18 cellular contexts compared by ENCODE assay signal in the genomic region with DNA sequence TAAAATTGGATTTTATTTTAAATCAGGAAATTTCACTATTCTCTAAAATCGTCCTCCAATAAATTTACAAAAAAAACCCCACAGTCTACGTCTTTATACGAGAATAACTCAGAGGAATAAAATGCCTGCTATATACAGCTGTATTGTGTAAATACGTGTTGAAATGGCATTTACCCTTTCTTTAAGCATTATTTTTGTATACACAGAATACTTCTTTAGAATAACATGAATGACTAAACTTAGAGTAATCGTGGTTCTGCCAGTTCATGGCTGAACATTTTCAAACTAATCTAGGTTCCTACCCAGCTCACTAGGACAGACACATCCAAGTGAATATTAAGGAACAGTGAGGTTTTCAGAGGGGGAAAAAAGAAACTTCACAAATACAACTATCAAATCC. TPM values are rescaled to one million over a fixed set of nuclear protein-coding genes. Genes with fewer than 3 reads are reported as not detected.
DNase-seq lines count a peak whose midpoint lies in the region; ATAC-seq and TF ChIP-seq lines count a peak whose summit lies in the region.
"Had no signal": no experiment of that assay in that cellular context is flagged by ENCODE, and none has a peak within 500 bp of the region (broad histone marks: within the 10 kb centered on the region; RNA-seq: fewer than 3 reads in every experiment).

No MANE protein-coding gene starts in this region.

- H3K4me3 Mint-ChIP-seq in T-helper 17 cell (no peak overlapping the region), neural crest cell (peak overlapping the region; percentile 88)
- H3K4me3 Mint-ChIP-seq in naive thymus-derived CD8-positive, alpha-beta T cell: no peak overlapping the region

- H3K9me3 ChIP-seq in T-helper 17 cell (ENCODE audit: control insufficient read depth, low read length, poor library complexity, severe bottlenecking): no peaks in the 10 kb centered on the region
- no peaks in the 10 kb centered on the region for H3K9me3 ChIP-seq in transverse colon

- in situ Hi-C loops in transverse colon (cut with MboI; ENCODE audit: low pct_ligation_motif_present in 1 of 4, low pct_unique_long_range_greater_than_20kb in 1 of 4, low sequenced_read_pairs in 3 of 4): loop anchor here in 1 of 4 donors (25.0 kb wide), 1 partner anchor 405 kb away; a partner anchor contains a TSS

- no peaks in the 10 kb centered on the region for H3K27me3 Mint-ChIP-seq in T-helper 17 cell
- H3K27me3 Mint-ChIP-seq in neural crest cell (ENCODE audit: low read depth): no peaks in the 10 kb centered on the region
- no peaks in the 10 kb centered on the region for H3K27me3 Mint-ChIP-seq in naive thymus-derived CD8-positive, alpha-beta T cell

- peaks cover 34% of the 10 kb centered on the region for H3K4me1 Mint-ChIP-seq in T-helper 17 cell
- peaks cover 64% of the 10 kb centered on the region for H3K4me1 Mint-ChIP-seq in neural crest cell
- peaks cover 30 to 55% (median 45%) of the 10 kb centered on the region in 4 donors for H3K4me1 Mint-ChIP-seq in naive thymus-derived CD8-positive, alpha-beta T cell

- no peak for TF ChIP-seq POLR2A in transverse colon (IDR thresholded peaks at IDR 0.05)

- DNase-seq in HCEC 1CT (peak; percentile 71), T-helper 17 cell (no peak), dorsolateral prefrontal cortex (no peak), neural crest cell (ENCODE audit: low read depth, low spot score) (no peak), NCI-H187 (lab: John Stamatoyannopoulos, UW) (no peak), ureter (ENCODE audit: low spot score) (no peak), transverse colon (no peak)
- DNase-seq in naive thymus-derived CD8-positive, alpha-beta T cell: no peak
- DNase-seq: C1 segment of cervical spinal cord, DMS 273 treated with DMSO at 0.1 percent for 48 hours, GF-D8, NCI-H1048, NCI-H1436 treated with DMSO at 0.1 percent for 48 hours, NCI-H2081, NCI-H510A had no signal

- H3K4me3 ChIP-seq in dorsolateral prefrontal cortex (peak overlapping the region in 11 of 59 donors; percentile 1 to 41 (median 8)), transverse colon (no peak overlapping the region)

- H3K4me1 ChIP-seq in transverse colon: peaks cover 0 to 39% (median 16%) of the 10 kb centered on the region in 4 donors

- H3K36me3 ChIP-seq in transverse colon: peaks cover 0 to 41% (median 0%) of the 10 kb centered on the region in 4 donors

- WGBS in transverse colon (ENCODE audit: low coverage in 1 of 2), 2 donors: 76 to 80% methylated on average over 5 of the region's 5 CpGs

- H3K27me3 ChIP-seq in dorsolateral prefrontal cortex (no peaks in the 10 kb centered on the region), transverse colon (no peaks in the 10 kb centered on the region)

- H3K36me3 Mint-ChIP-seq in T-helper 17 cell (ENCODE audit: low read depth) (peaks cover 6% of the 10 kb centered on the region), neural crest cell (ENCODE audit: low read depth) (peaks cover 10% of the 10 kb centered on the region)
- H3K36me3 Mint-ChIP-seq in naive thymus-derived CD8-positive, alpha-beta T cell: peaks cover 0 to 77% (median 17%) of the 10 kb centered on the region in 3 donors

- TF ChIP-seq EP300 in transverse colon (IDR thresholded peaks at IDR 0.05; ENCODE audit: low read depth): no peak

- peak overlapping the region; percentile 47 for H3K27ac Mint-ChIP-seq in T-helper 17 cell
- H3K27ac Mint-ChIP-seq in neural crest cell (ENCODE audit: unreplicated experiment): peak overlapping the region; percentile 96
- H3K27ac Mint-ChIP-seq in naive thymus-derived CD8-positive, alpha-beta T cell: peak overlapping the region in 1 of 10 donors; percentile 46

- no peak for TF ChIP-seq CTCF in dorsolateral prefrontal cortex (IDR thresholded peaks at IDR 0.05 in 54 of 56, conservative IDR thresholded peaks at IDR 0.05 in 2 of 56; ENCODE audit: low read depth in 1 of 56, partially characterized antibody in 56 of 56)
- TF ChIP-seq CTCF in neural crest cell (conservative IDR thresholded peaks at IDR 0.05): no peak
- no peak for TF ChIP-seq CTCF in transverse colon (IDR thresholded peaks at IDR 0.05)

- H3K27ac ChIP-seq in dorsolateral prefrontal cortex: peak overlapping the region; percentile 1 to 99 (median 91)
- no peak overlapping the region for H3K27ac ChIP-seq in transverse colon
- H3K27ac ChIP-seq: KMS-11 had no signal

- intact Hi-C loops in dorsolateral prefrontal cortex (cut with DNase I) (no loop called here), transverse colon (cut with DNase I; ENCODE audit: low total_unique reads) (no loop called here)

- no peak for ATAC-seq in T-helper 17 cell
- ATAC-seq in naive thymus-derived CD8-positive, alpha-beta T cell: no peak
- ATAC-seq: HCT116, HepG2 had no signal

- POLR2A ChIA-PET in naive thymus-derived CD8-positive, alpha-beta T cell (lab: Charles Lee): no interaction called here

- H3K9me3 Mint-ChIP-seq in neural crest cell: no peaks in the 10 kb centered on the region
- no peaks in the 10 kb centered on the region for H3K9me3 Mint-ChIP-seq in naive thymus-derived CD8-positive, alpha-beta T cell

RNA-seq across cellular contexts. Expression of a gene that starts 24.6 kb away (rescaled TPM):
- total RNA-seq in T-helper 17 cell (10 to 100 TPM; 44.0 to 54.9 TPM), dorsolateral prefrontal cortex (100 to 1,000 TPM in 25 of 120 experiments, 10 to 100 TPM in 95; 58.4 to 196 (median 82.9) TPM), neural crest cell (104 and 115 TPM in 2 replicates), ureter (109 TPM), transverse colon (100 to 1,000 TPM in 1 of 4 donors, 10 to 100 TPM in 3; 45.6 to 102 (median 71.4) TPM)
- total RNA-seq in naive thymus-derived CD8-positive, alpha-beta T cell: 10 to 100 TPM; 64.2 to 68.2 TPM
- 10 to 100 TPM in 1 of 3 donors, 1 to 10 TPM in 2; 9.4 to 10.1 (median 10.0) TPM for polyA plus RNA-seq in naive thymus-derived CD8-positive, alpha-beta T cell

Comparison
In these comparisons a context has a peak if more than half of its experiments do, and no peak if none do; other contexts are left out.
1. H3K27ac ChIP-seq: peak in dorsolateral prefrontal cortex (59 of 59); none in transverse colon (0 of 4).